20 cellular contexts compared by ENCODE assay signal in genomic region chr5:148471379-148471778, GRCh38.
"Had no signal": no experiment of that assay in that cellular context is flagged by ENCODE, and none has a peak within 500 bp of the region (broad histone marks: within the 10 kb centered on the region; RNA-seq: fewer than 3 reads in every experiment).

No MANE protein-coding gene starts in this region.

- H3K27ac ChIP-seq: cardiac muscle cell, colonic mucosa, gastroesophageal sphincter, neural progenitor cell, pancreas, SK-N-MC, transverse colon had no signal

- DNase-seq: activated CD4-positive, alpha-beta T cell treated with anti-CD3 and anti-CD28 coated beads, Interleukin-2, amount 50 U/mL, for 1 hour; activated CD8-positive, alpha-beta memory T cell treated with anti-CD3 and anti-CD28 coated beads for 24 hours; activated naive CD8-positive, alpha-beta T cell treated with anti-CD3 and anti-CD28 coated beads, Interleukin-2, amount 10 ng/mL, durations not matched to agents 7 days and 5 days; anterior cingulate cortex; colonic mucosa; effector CD8-positive, alpha-beta T cell; mammary epithelial cell; pancreas; stimulated activated naive CD4-positive, alpha-beta T cell; T-helper 1 cell; T1000; transverse colon had no signal

- H3K4me1 ChIP-seq: colonic mucosa, neural progenitor cell, pancreas had no signal

- H3K4me3 ChIP-seq: cardiac muscle cell, colonic mucosa, gastroesophageal sphincter, neural progenitor cell, pancreas, SK-N-MC, transverse colon had no signal

- ATAC-seq: activated CD4-positive, CD25-positive, alpha-beta regulatory T cell treated with anti-CD3 and anti-CD28 coated beads, Interleukin-2, amount 50 U/mL, for 24 hours; gastroesophageal sphincter; left lobe of liver; pancreas; sciatic nerve had no signal

- H3K27me3 ChIP-seq: cardiac muscle cell, colonic mucosa, gastroesophageal sphincter, neural progenitor cell, pancreas, transverse colon had no signal

- H2AFZ ChIP-seq: neural progenitor cell had no signal

- FAIRE-seq: keratinocyte, pancreas had no signal

- H3K4me2 ChIP-seq: neural progenitor cell had no signal

- H3K9me3 ChIP-seq: colonic mucosa, gastroesophageal sphincter, pancreas, transverse colon had no signal

- H3K9ac ChIP-seq: neural progenitor cell had no signal

- H3K36me3 ChIP-seq: cardiac muscle cell, colonic mucosa, gastroesophageal sphincter, neural progenitor cell, pancreas, transverse colon had no signal
